1 cellular context compared by ENCODE assay signal in the genomic region with DNA sequence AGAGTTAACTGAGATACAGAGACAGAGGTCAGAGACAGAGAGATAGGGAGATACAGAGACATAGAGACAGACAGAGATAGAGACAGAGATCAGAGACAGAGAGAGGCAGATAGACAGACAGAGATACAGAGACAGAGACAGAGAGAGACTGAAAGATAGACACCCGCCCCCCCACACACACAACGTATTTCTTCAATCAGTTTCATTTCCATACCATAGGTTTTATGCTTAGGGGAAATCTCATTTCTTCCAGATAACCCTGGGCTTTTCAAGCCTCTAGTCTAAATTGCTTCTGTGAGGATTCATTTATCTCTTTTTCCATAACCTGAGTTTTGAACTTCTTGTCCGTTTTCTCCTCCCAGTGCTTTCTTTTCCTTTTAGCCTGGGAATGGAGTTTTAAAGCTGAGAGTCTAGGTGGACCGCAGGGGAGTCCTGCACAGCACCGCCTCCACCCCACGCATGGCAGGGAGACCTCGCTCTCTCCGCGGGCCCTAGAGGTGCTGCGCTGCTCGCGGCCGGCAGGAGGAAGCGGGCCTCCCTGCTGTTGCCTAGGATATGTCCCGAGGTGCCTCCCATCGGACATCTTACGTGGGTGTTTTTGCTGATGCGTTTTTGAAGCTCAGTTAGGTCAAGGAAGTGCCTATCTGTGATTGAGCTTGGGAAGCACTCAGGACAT.
TF ChIP-seq lines count a peak whose summit lies in the region.

No MANE protein-coding gene starts in this region.

TF ChIP-seq in H1, 55 proteins besides CTCF, POLR2A, EP300 and RAD21 (continued from another document):
- TF ChIP-seq, protein P1, sequence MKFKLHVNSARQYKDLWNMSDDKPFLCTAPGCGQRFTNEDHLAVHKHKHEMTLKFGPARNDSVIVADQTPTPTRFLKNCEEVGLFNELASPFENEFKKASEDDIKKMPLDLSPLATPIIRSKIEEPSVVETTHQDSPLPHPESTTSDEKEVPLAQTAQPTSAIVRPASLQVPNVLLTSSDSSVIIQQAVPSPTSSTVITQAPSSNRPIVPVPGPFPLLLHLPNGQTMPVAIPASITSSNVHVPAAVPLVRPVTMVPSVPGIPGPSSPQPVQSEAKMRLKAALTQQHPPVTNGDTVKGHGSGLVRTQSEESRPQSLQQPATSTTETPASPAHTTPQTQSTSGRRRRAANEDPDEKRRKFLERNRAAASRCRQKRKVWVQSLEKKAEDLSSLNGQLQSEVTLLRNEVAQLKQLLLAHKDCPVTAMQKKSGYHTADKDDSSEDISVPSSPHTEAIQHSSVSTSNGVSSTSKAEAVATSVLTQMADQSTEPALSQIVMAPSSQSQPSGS (IDR thresholded peaks at IDR 0.05; ENCODE audit: low read length): no peak
- TF ChIP-seq SP2 (IDR thresholded peaks at IDR 0.05; ENCODE audit: low read length): no peak
- no peak for TF ChIP-seq KDM5A (IDR thresholded peaks at IDR 0.05; ENCODE audit: low read length)
- TF ChIP-seq JUN (IDR thresholded peaks at IDR 0.05; ENCODE audit: low read depth, low read length): no peak
- no peak for TF ChIP-seq CREB1 (IDR thresholded peaks at IDR 0.05)
- no peak for TF ChIP-seq EZH2 (IDR thresholded peaks at IDR 0.05; ENCODE audit: low read depth, low read length, severe bottlenecking)
- TF ChIP-seq KDM1A (IDR thresholded peaks at IDR 0.05; ENCODE audit: borderline replicate concordance, low read length): no peak
